Comparison of ENCODE assay signal across 21 cellular contexts in genomic region chrX:85140963-85141362, GRCh38.
DNase-seq lines count a peak whose midpoint lies in the region; ATAC-seq and TF ChIP-seq lines count a peak whose summit lies in the region.
"Had no signal": no experiment of that assay in that cellular context is flagged by ENCODE, and none has a peak within 500 bp of the region (broad histone marks: within the 10 kb centered on the region; RNA-seq: fewer than 3 reads in every experiment).

No MANE protein-coding gene starts in this region.

- H3K4me2 ChIP-seq in mesendoderm (ENCODE audit: low read length): no peak overlapping the region

- ATAC-seq in GM19023 (IDR thresholded peaks at IDR 0.05; ENCODE audit: unreplicated experiment): peak; percentile 83
- peak; percentile 92 for ATAC-seq in HG02588 (IDR thresholded peaks at IDR 0.05; ENCODE audit: unreplicated experiment)
- ATAC-seq in HG03432 (IDR thresholded peaks at IDR 0.05; ENCODE audit: unreplicated experiment): peak; percentile 70
- ATAC-seq in GM21390 (IDR thresholded peaks at IDR 0.05; ENCODE audit: unreplicated experiment): no peak
- no peak for ATAC-seq in HG03342 (IDR thresholded peaks at IDR 0.05; ENCODE audit: unreplicated experiment)
- ATAC-seq: CD8-positive, alpha-beta T cell; HCT116; right lobe of liver had no signal

- H3K9ac ChIP-seq in mesendoderm (ENCODE audit: low read length): no peak overlapping the region

- no peak overlapping the region for H3K56ac ChIP-seq in mesendoderm (ENCODE audit: low read length)

- no peak overlapping the region for H4K8ac ChIP-seq in mesendoderm (ENCODE audit: low read depth, low read length)

- no peak overlapping the region for H3K18ac ChIP-seq in mesendoderm (ENCODE audit: low read length)

- no peaks in the 10 kb centered on the region for H3K27me3 ChIP-seq in mesendoderm (ENCODE audit: insufficient read depth, low read length, poor library complexity)

- no peak overlapping the region for H2AK5ac ChIP-seq in mesendoderm (ENCODE audit: low read length)

- no peak for TF ChIP-seq CTCF in osteocyte (IDR thresholded peaks at IDR 0.05)

- no peak overlapping the region for H3K23ac ChIP-seq in mesendoderm (ENCODE audit: low read length)

- H3K27me3 Mint-ChIP-seq in osteocyte (ENCODE audit: unreplicated experiment): no peaks in the 10 kb centered on the region

- no peaks in the 10 kb centered on the region for H3K4me1 Mint-ChIP-seq in osteocyte (ENCODE audit: unreplicated experiment)
- H3K4me1 Mint-ChIP-seq: nephron had no signal

- no peak overlapping the region for H3K4me3 Mint-ChIP-seq in osteocyte (ENCODE audit: unreplicated experiment)
- H3K4me3 Mint-ChIP-seq: CD8-positive, alpha-beta T cell; nephron had no signal

- H3K79me1 ChIP-seq in mesendoderm (ENCODE audit: low read length): no peaks in the 10 kb centered on the region

- H3K27ac ChIP-seq in mesendoderm (ENCODE audit: low read depth, low read length): no peak overlapping the region
- H3K27ac ChIP-seq: HL-60, right lobe of liver had no signal

- no peak overlapping the region for H2BK120ac ChIP-seq in mesendoderm (ENCODE audit: low read depth, low read length)

- H3K4me1 ChIP-seq in mesendoderm (ENCODE audit: control insufficient read depth, low read depth, low read length): no peaks in the 10 kb centered on the region
- H3K4me1 ChIP-seq: right lobe of liver had no signal

- H3K79me2 ChIP-seq in mesendoderm (ENCODE audit: control insufficient read depth, insufficient read depth, low read length): no peaks in the 10 kb centered on the region

- no peaks in the 10 kb centered on the region for H3K36me3 Mint-ChIP-seq in osteocyte (ENCODE audit: unreplicated experiment)
- H3K36me3 Mint-ChIP-seq: CD8-positive, alpha-beta T cell had no signal

- H2BK15ac ChIP-seq in mesendoderm (replicated peaks; ENCODE audit: low read depth): no peak overlapping the region

- H3K4me3 ChIP-seq in mesendoderm (ENCODE audit: low read length): no peak overlapping the region
- H3K4me3 ChIP-seq: right lobe of liver had no signal

- H3K4ac ChIP-seq in mesendoderm (ENCODE audit: low read depth, low read length): no peak overlapping the region

- H3K9me3 Mint-ChIP-seq in osteocyte (ENCODE audit: unreplicated experiment): peaks cover 5% of the 10 kb centered on the region
- H3K9me3 Mint-ChIP-seq: CD8-positive, alpha-beta T cell had no signal

- peak; percentile 48 for DNase-seq in mesendoderm
- DNase-seq in NCI-H82 (lab: John Stamatoyannopoulos, UW): no peak
- DNase-seq in osteocyte (ENCODE audit: extremely low spot score, unreplicated experiment): no peak
- DNase-seq: activated CD4-positive, alpha-beta T cell treated with anti-CD3 and anti-CD28 coated beads, Interleukin-2, amount 50 U/mL, for 1 hour; activated CD8-positive, alpha-beta memory T cell treated with anti-CD3 and anti-CD28 coated beads, Interleukin-2, amount 50 U/mL, for 4 hours; activated effector memory CD4-positive, alpha-beta T cell treated with Interleukin-2 at 50 U/mL for 16 hours; CD8-positive, alpha-beta T cell; cortex of kidney; DMS153; GF-D8; NCI-H1417 treated with DMSO at 0.1 percent for 48 hours; right lobe of liver; Right ventricle myocardium superior had no signal

- H3K36me3 ChIP-seq in mesendoderm (ENCODE audit: control insufficient read depth, insufficient read depth, low read length): no peaks in the 10 kb centered on the region
- H3K36me3 ChIP-seq: right lobe of liver had no signal

- WGBS in mesendoderm (ENCODE audit: extremely low coverage, insufficient coverage, low lambda C conversion rate): no CpG with 5 or more reads among the region's 1 CpG

- no peak overlapping the region for H2BK5ac ChIP-seq in mesendoderm (ENCODE audit: low read length)

- no peak overlapping the region for H3K27ac Mint-ChIP-seq in osteocyte (ENCODE audit: unreplicated experiment)
- H3K27ac Mint-ChIP-seq: CD8-positive, alpha-beta T cell; nephron had no signal

- no peak overlapping the region for H4K5ac ChIP-seq in mesendoderm (ENCODE audit: low read length)

Comparison
In these comparisons a context has a peak if more than half of its experiments do, and no peak if none do; other contexts are left out.
1. ATAC-seq: peak in GM19023 (single experiment), HG02588 (single experiment) and HG03432 (single experiment); none in GM21390 (single experiment) and HG03342 (single experiment).